ENCODE assay signal across 10 cellular contexts in the genomic region with DNA sequence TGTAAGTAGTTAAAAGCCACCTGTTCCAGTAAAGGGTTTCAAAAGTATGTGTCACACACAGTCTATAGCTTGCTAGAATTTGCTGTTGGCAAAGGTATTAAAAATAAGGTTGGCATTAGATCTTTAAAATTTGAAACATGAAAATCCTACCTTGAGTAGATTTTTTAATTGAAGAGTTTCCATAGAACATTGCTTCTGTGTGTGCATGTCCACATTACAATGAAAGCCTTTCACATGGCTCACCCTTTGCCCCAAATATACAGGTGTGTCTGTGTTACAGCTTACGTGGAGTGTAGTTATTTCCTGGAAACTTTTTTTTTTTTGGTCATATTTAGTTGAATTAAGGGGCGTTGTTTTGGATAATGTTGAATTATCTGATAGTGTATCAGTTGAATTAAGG. TPM values are rescaled to one million over a fixed set of nuclear protein-coding genes. Genes with fewer than 3 reads are reported as not detected.
DNase-seq lines count a peak whose midpoint lies in the region; ATAC-seq, FAIRE-seq and TF ChIP-seq lines count a peak whose summit lies in the region.
"Had no signal": no experiment of that assay in that cellular context is flagged by ENCODE, and none has a peak within 500 bp of the region (broad histone marks: within the 10 kb centered on the region; RNA-seq: fewer than 3 reads in every experiment).

No MANE protein-coding gene starts in this region.

- H3K4me1 Mint-ChIP-seq in activated naive CD4-positive, alpha-beta T cell treated with anti-CD3 and anti-CD28 coated beads, Interleukin-2, amount 10 ng/mL, durations not matched to agents 7 days and 5 days = peaks cover 19% of the 10 kb centered on the region
- H3K4me1 Mint-ChIP-seq in astrocyte (ENCODE audit: low read depth, unreplicated experiment) (peaks cover 20% of the 10 kb centered on the region), type B pancreatic cell (ENCODE audit: unreplicated experiment) (peaks cover 50% of the 10 kb centered on the region)

- H3K27ac ChIP-seq in astrocyte (ENCODE audit: low read depth, low read length) = no peak overlapping the region

- intact Hi-C loops in left colon (cut with DNase I, micrococcal nuclease) (no loop called here), cardiac septum (cut with DNase I) (loop anchor here (10.0 kb wide), 1 partner anchor 47 kb away; no protein-coding TSS in a partner anchor)

- DNase-seq in activated naive CD4-positive, alpha-beta T cell treated with anti-CD3 and anti-CD28 coated beads, Interleukin-2, amount 10 ng/mL, durations not matched to agents 7 days and 5 days = no peak
- no peak for DNase-seq in activated naive CD4-positive, alpha-beta T cell treated with anti-CD3 and anti-CD28 coated beads, Interleukin-2, amount 50 U/mL, for 16 hours
- DNase-seq in astrocyte (ENCODE audit: low read depth) = no peak
- DNase-seq in left colon = no peak
- no peak for DNase-seq in type B pancreatic cell (ENCODE audit: extremely low spot score, unreplicated experiment)
- no peak for DNase-seq in HEK293T (ENCODE audit: extremely low spot score)
- no peak for DNase-seq in ACHN
- no peak for DNase-seq in cardiac septum (ENCODE audit: low spot score)
- DNase-seq: activated effector memory CD4-positive, alpha-beta T cell treated with anti-CD3 and anti-CD28 coated beads, Interleukin-2, amount 50 U/mL, for 16 hours; NCI-H1930 had no signal

- no peak overlapping the region for H3K4me3 ChIP-seq in astrocyte (ENCODE audit: insufficient read depth, low read depth, low read length)

- H3K27ac Mint-ChIP-seq in activated naive CD4-positive, alpha-beta T cell treated with anti-CD3 and anti-CD28 coated beads, Interleukin-2, amount 10 ng/mL, durations not matched to agents 7 days and 5 days = no peak overlapping the region
- H3K27ac Mint-ChIP-seq in astrocyte (ENCODE audit: unreplicated experiment) = no peak overlapping the region
- H3K27ac Mint-ChIP-seq in type B pancreatic cell = peak overlapping the region; percentile 95

- H3K36me3 Mint-ChIP-seq in activated naive CD4-positive, alpha-beta T cell treated with anti-CD3 and anti-CD28 coated beads, Interleukin-2, amount 10 ng/mL, durations not matched to agents 7 days and 5 days = no peaks in the 10 kb centered on the region
- no peaks in the 10 kb centered on the region for H3K36me3 Mint-ChIP-seq in astrocyte (ENCODE audit: low read depth, unreplicated experiment)
- H3K36me3 Mint-ChIP-seq in type B pancreatic cell = peaks cover 25% of the 10 kb centered on the region

- no peak for FAIRE-seq in astrocyte (lab: Jason Lieb, UNC)

- no peaks in the 10 kb centered on the region for H3K9me3 Mint-ChIP-seq in activated naive CD4-positive, alpha-beta T cell treated with anti-CD3 and anti-CD28 coated beads, Interleukin-2, amount 10 ng/mL, durations not matched to agents 7 days and 5 days
- H3K9me3 Mint-ChIP-seq in astrocyte (ENCODE audit: unreplicated experiment) = no peaks in the 10 kb centered on the region
- H3K9me3 Mint-ChIP-seq in type B pancreatic cell = peaks cover 12% of the 10 kb centered on the region

- ATAC-seq in left colon = peak; percentile 69

- H3K4me1 ChIP-seq in astrocyte (ENCODE audit: insufficient read depth, low read length) = peaks cover 16% of the 10 kb centered on the region

- CTCF ChIA-PET in activated naive CD4-positive, alpha-beta T cell treated with anti-CD3 and anti-CD28 coated beads, Interleukin-2, amount 10 ng/mL, durations not matched to agents 7 days and 5 days (lab: Charles Lee) = interaction anchor here (1.6 kb wide), 1 partner anchor 79 kb away, joined by 8 read pairs; no protein-coding TSS in a partner anchor
- CTCF ChIA-PET in HEK293T (lab: Yijun Ruan, JAX) = interaction anchor here (1.5 kb wide), 1 partner anchor 9 kb away, joined by 3 read pairs; no protein-coding TSS in a partner anchor

- no peaks in the 10 kb centered on the region for H3K27me3 ChIP-seq in astrocyte (ENCODE audit: insufficient read depth, low read length)

- TF ChIP-seq CTCF in astrocyte (IDR thresholded peaks at IDR 0.05; ENCODE audit: insufficient read depth, low read depth, low read length) (no peak), type B pancreatic cell (conservative IDR thresholded peaks at IDR 0.05) (no peak)

- H3K4me3 Mint-ChIP-seq in activated naive CD4-positive, alpha-beta T cell treated with anti-CD3 and anti-CD28 coated beads, Interleukin-2, amount 10 ng/mL, durations not matched to agents 7 days and 5 days = peak overlapping the region; percentile 84
- H3K4me3 Mint-ChIP-seq in astrocyte (ENCODE audit: unreplicated experiment) (peak overlapping the region; percentile 93), type B pancreatic cell (peak overlapping the region; percentile 98)

- peaks cover 32% of the 10 kb centered on the region for H3K27me3 Mint-ChIP-seq in activated naive CD4-positive, alpha-beta T cell treated with anti-CD3 and anti-CD28 coated beads, Interleukin-2, amount 10 ng/mL, durations not matched to agents 7 days and 5 days
- H3K27me3 Mint-ChIP-seq in astrocyte (ENCODE audit: low read depth, unreplicated experiment) (no peaks in the 10 kb centered on the region), type B pancreatic cell (no peaks in the 10 kb centered on the region)

- H3K9me3 ChIP-seq in astrocyte (ENCODE audit: insufficient read depth, low read depth, low read length) = no peaks in the 10 kb centered on the region

- H4K20me1 ChIP-seq in astrocyte (ENCODE audit: insufficient read depth, low read length) = peaks cover 55% of the 10 kb centered on the region

- H2AFZ ChIP-seq in astrocyte (ENCODE audit: low read depth, low read length) = no peak overlapping the region

- no peaks in the 10 kb centered on the region for H3K36me3 ChIP-seq in astrocyte (ENCODE audit: insufficient read depth, low read length)

- in situ Hi-C loops in ACHN (cut with HindIII; ENCODE audit: low pct_ligation_motif_present, low pct_unique_long_range_greater_than_20kb, low sequenced_read_pairs) = no loop called here

- H3K4me2 ChIP-seq in astrocyte (ENCODE audit: low read length) = peak overlapping the region; percentile 98

- H3K79me2 ChIP-seq in astrocyte (ENCODE audit: insufficient read depth, low read length) = peaks cover 63% of the 10 kb centered on the region

- no peak overlapping the region for H3K9ac ChIP-seq in astrocyte (ENCODE audit: low read length)

- POLR2A ChIA-PET in HEK293T (lab: Yijun Ruan, JAX) = interaction anchor here (0.7 to 1.6 kb wide), 2 partner anchors 13 to 22 kb away, joined by 3 to 4 read pairs; no protein-coding TSS in a partner anchor

TF ChIP-seq in HEK293T, 16 proteins besides CTCF, POLR2A, EP300 and RAD21:
- TF ChIP-seq FOXM1 (IDR thresholded peaks at IDR 0.05; ENCODE audit: borderline replicate concordance) (no peak), FOXK2 (IDR thresholded peaks at IDR 0.05) (no peak), SP1 (IDR thresholded peaks at IDR 0.05) (no peak), FOXA1 (IDR thresholded peaks at IDR 0.05) (no peak), LEF1 (IDR thresholded peaks at IDR 0.05; ENCODE audit: borderline replicate concordance) (no peak), ARNT (IDR thresholded peaks at IDR 0.05) (no peak), CTBP1 (IDR thresholded peaks at IDR 0.05; ENCODE audit: borderline replicate concordance) (no peak), PKNOX1 (IDR thresholded peaks at IDR 0.05) (no peak), HDGF (IDR thresholded peaks at IDR 0.05; ENCODE audit: borderline replicate concordance) (no peak), BHLHE40 (IDR thresholded peaks at IDR 0.05; ENCODE audit: borderline replicate concordance) (no peak)

RNA-seq across cellular contexts. Expression of gene ABHD17C, which starts 2.2 kb away (rescaled TPM):
- total RNA-seq in astrocyte = 9.5 and 10.2 TPM in 2 replicates
- total RNA-seq in left colon = 100 to 1,000 TPM; 151 to 160 TPM
- total RNA-seq in type B pancreatic cell (ENCODE audit: low replicate concordance) = 41.0 and 66.3 TPM in 2 replicates
- total RNA-seq in cardiac septum = 8.5 TPM
